ENCODE assay signal across 34 cellular contexts in the genomic region with DNA sequence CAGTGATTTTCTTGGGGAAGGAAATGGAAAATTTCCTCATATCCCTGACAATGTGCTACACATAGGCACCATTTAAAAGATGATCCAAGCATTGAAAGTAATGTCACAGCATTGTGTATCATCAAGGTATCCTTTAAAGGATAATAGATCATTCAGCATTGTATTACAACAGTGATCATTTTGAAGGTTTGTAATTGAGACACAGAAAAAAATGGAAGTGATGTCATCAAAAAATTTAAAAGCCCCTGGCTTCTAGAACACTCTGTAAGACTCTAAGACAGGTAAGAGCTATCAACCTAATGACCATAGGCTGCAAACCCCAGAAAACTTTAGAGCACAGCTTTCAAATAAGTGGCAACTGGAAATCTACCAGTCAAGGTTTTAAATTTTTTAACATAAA.
"Had no signal": no experiment of that assay in that cellular context is flagged by ENCODE, and none has a peak within 500 bp of the region (broad histone marks: within the 10 kb centered on the region; RNA-seq: fewer than 3 reads in every experiment).

No MANE protein-coding gene starts in this region.

- H3K4me2 ChIP-seq: KMS-11 had no signal

- H3K9ac ChIP-seq: KMS-11 had no signal

- H3K9me3 ChIP-seq: MG63 had no signal

- H3K27ac ChIP-seq: KMS-11 had no signal

- H3K4me3 ChIP-seq: MG63 had no signal

- DNase-seq: Karpas-422, Kasumi-1, MG63, MM.1S, MV-4-11, NCI-H1048, NCI-H1092, NCI-H1105, NCI-H1105 treated with DMSO at 0.1 percent for 48 hours, NCI-H1417, NCI-H1417 treated with DMSO at 0.1 percent for 48 hours, NCI-H1436, NCI-H1436 treated with DMSO at 0.1 percent for 48 hours, NCI-H146, NCI-H1694, NCI-H1694 treated with DMSO at 0.1 percent for 48 hours, NCI-H187, NCI-H187 treated with DMSO at 0.1 percent for 48 hours, NCI-H1930, NCI-H2029, NCI-H2029 treated with DMSO at 0.1 percent for 48 hours, NCI-H2081, NCI-H2081 treated with DMSO at 0.1 percent for 48 hours, NCI-H2107, NCI-H2171, NCI-H2171 treated with DMSO at 0.1 percent for 48 hours, NCI-H2227 treated with DMSO at 0.1 percent for 48 hours, NCI-H345, NCI-H446, NCI-H446 treated with DMSO at 0.1 percent for 48 hours, NCI-H510A, NCI-H510A treated with DMSO at 0.1 percent for 48 hours, NCI-H524 had no signal

- H3K36me3 ChIP-seq: MG63 had no signal

- H3K27me3 ChIP-seq: MG63 had no signal
